Comparison of ENCODE assay signal across 8 cellular contexts in the genomic region with DNA sequence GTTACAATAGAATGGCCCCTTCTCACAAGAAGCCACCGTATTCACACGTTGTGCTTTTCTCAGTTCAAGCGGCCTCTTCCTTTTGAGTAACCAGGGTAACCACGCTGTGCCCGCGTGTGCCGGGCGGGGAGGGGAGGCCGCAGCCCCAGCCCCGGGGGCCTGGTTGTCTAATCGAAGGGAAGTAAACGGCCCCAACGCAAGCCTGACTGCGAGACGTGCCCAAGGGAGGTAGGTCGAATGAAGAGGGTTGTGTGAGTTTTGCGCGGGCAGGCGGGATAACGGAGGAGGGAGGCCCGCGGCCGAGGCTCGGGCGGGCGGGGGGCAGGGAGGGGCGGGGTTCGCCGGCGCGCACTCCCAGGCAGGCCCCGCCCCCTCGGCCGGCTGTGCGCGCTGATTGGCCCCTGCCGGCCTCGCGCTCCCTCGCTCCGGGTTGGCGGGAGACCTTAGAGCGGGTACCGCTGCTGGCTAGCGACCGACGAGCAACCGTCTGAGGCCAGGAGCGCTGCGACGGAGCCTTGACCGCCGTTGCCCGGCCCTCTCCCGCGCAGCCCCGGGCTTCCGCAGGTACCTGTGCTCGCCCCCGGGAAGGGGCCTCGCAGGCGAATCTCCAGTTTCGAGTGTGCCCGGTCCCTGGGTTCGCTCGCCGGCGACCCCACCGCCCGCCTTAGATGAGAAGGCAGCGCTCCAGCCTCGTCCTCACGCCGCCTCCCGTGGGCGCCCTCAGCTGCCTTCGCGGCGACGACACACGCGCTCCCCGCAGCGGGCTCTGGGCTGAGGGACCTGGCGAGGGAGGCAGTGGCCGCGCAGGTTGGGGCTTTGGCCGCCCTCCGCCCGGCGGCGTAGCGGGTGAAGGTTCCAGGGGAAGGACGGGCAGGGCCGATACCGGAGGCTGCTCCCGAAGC. TPM values are rescaled to one million over a fixed set of nuclear protein-coding genes. Genes with fewer than 3 reads are reported as not detected.
DNase-seq lines count a peak whose midpoint lies in the region; ATAC-seq, FAIRE-seq and TF ChIP-seq lines count a peak whose summit lies in the region.

SPDYA (plus strand) TSS at position 451 of the 902 bp plus-strand sequence. CDS start 5,181 bp downstream, outside the sequence.

- no TSS peak for BruUV-seq in HepG2 (replicated peaks; lab: Mats Ljungman, UMichigan)

- ATAC-seq in HepG2, result peak; percentile 29

- H2AFZ ChIP-seq in HepG2 (ENCODE audit: low read length), result no peak within 1 kb of the TSS

- intact Hi-C loops in HepG2 (cut with micrococcal nuclease; ENCODE audit: unreplicated experiment), result no loop called here

- no peaks in the 10 kb centered on the region for H3K4me1 ChIP-seq in HepG2 (ENCODE audit: insufficient read depth, low read length)

- TF ChIP-seq POLR2A in HepG2 (IDR thresholded peaks at IDR 0.05; ENCODE audit: insufficient read depth in 1 of 2, low read depth in 2 of 2, low read length in 2 of 2), result no peak

- H3K4me3 ChIP-seq in H7 (ENCODE audit: insufficient read depth, low read depth, low read length), result peak within 1 kb of the TSS; percentile 47
- no peak within 1 kb of the TSS for H3K4me3 ChIP-seq in HepG2 (replicated peaks in 1 of 3; ENCODE audit: insufficient read depth in 1 of 3, low read depth in 2 of 3, low read length in 3 of 3)

- CTCF ChIA-PET in HepG2 (lab: Yijun Ruan, JAX; ENCODE audit: low intra/inter-chr PET ratio, low total read pairs), result no interaction called here

- no peak within 1 kb of the TSS for H3K4me2 ChIP-seq in HepG2 (ENCODE audit: low read depth, low read length)

- H3K79me2 ChIP-seq in HepG2 (ENCODE audit: insufficient read depth, low read length), result no peaks in the 10 kb centered on the region

- no peaks in the 10 kb centered on the region for H4K20me1 ChIP-seq in HepG2 (ENCODE audit: insufficient read depth, low read length)

- POLR2A ChIA-PET in HepG2 (lab: Yijun Ruan, JAX), result no interaction called here

- TF ChIP-seq EP300 in HepG2 (IDR thresholded peaks at IDR 0.05; ENCODE audit: low read depth in 2 of 2, low read length in 2 of 2) (no peak), HepG2 (CRISPR knock-in tag; IDR thresholded peaks at IDR 0.05; ENCODE audit: borderline replicate concordance) (no peak)

- no peak within 1 kb of the TSS for H3K9ac ChIP-seq in HepG2 (ENCODE audit: insufficient read depth, low read depth, low read length)

- in situ Hi-C loops in HepG2 (cut with HindIII; ENCODE audit: extremely low pct_ligation_motif_present, low pct_unique_long_range_greater_than_20kb), result no loop called here

- WGBS in HepG2 (ENCODE audit: low lambda C conversion rate), result 97% methylated on average over 94 of the region's 97 CpGs

- H3K9me3 ChIP-seq in HepG2 (ENCODE audit: low read length), result no peaks in the 10 kb centered on the region

- H3K27me3 ChIP-seq in H7 (ENCODE audit: control insufficient read depth, insufficient read depth, low read length), result peaks cover 13% of the 10 kb centered on the region
- H3K27me3 ChIP-seq in HepG2 (ENCODE audit: control insufficient read depth in 1 of 2, insufficient read depth in 2 of 2, low read length in 2 of 2), result no peaks in the 10 kb centered on the region

- no peaks in the 10 kb centered on the region for H3K36me3 ChIP-seq in H7 (replicated peaks; ENCODE audit: control insufficient read depth, insufficient read depth, low read length)
- peaks cover 0 to under 1% of the 10 kb centered on the region in 2 experiments; a peak in 1 of 5 replicates for H3K36me3 ChIP-seq in HepG2 (replicated peaks in 1 of 2; ENCODE audit: control insufficient read depth in 1 of 2, insufficient read depth in 2 of 2, low read length in 2 of 2)

- FAIRE-seq in HepG2 (lab: Jason Lieb, UNC), result no peak

- TF ChIP-seq RAD21 in HepG2 (CRISPR knock-in tag; IDR thresholded peaks at IDR 0.05), result no peak

- DNase-seq in ELF-1 (ENCODE audit: low read depth, low spot score) (peak; percentile 89), H7 (peak; percentile 95), NCI-H146 (lab: John Stamatoyannopoulos, UW) (peak; percentile 75), dermis blood vessel endothelial cell (peak; percentile 79), HepG2 (ENCODE audit: low spot score) (no peak), NCI-H1417 treated with DMSO at 0.1 percent for 48 hours (lab: John Stamatoyannopoulos, UW) (no peak)
- DNase-seq in activated CD4-positive, alpha-beta T cell treated with anti-CD3 and anti-CD28 coated beads, Interleukin-2, amount 50 U/mL, for 1 hour, result peak; percentile 77
- peak; percentile 81 for DNase-seq in stimulated activated CD4-positive, alpha-beta T cell treated with anti-CD3 and anti-CD28 coated beads, Interleukin-4, amount 100 ng/mL, for 1 hour

- no peak for TF ChIP-seq CTCF in HepG2 (CRISPR knock-in tag; IDR thresholded peaks at IDR 0.05)

- H3K27ac ChIP-seq in HepG2 (ENCODE audit: extremely low read length, insufficient read depth, low read length), result no peak within 1 kb of the TSS

TF ChIP-seq in HepG2, 621 proteins besides CTCF, POLR2A, EP300 and RAD21:
- TF ChIP-seq RBM22 (optimal IDR thresholded peaks at IDR 0.05; ENCODE audit: low read length) (peak; percentile 68), ATF5 (CRISPR knock-in tag; IDR thresholded peaks at IDR 0.05; ENCODE audit: low read depth) (no peak), POLR2G (IDR thresholded peaks at IDR 0.05; ENCODE audit: low read depth, low read length) (peak; percentile 32; the same call in 1 of the 2 replicates), ZNF350 (CRISPR knock-in tag; IDR thresholded peaks at IDR 0.05; ENCODE audit: borderline replicate concordance, low read depth) (no peak), AGO2 (optimal IDR thresholded peaks at IDR 0.05; ENCODE audit: low read depth, low read length) (peak; percentile 92), DNMT1 (CRISPR knock-in tag; IDR thresholded peaks at IDR 0.05) (peak; percentile 60; the same call in 1 of the 2 replicates)
TF ChIP-seq in HepG2: peak in this region for 4.

RNA-seq across cellular contexts. Expression of gene SPDYA, which starts in this region (rescaled TPM):
- 0.28 TPM in 1 of 2 replicates, not detected in the other for total RNA-seq in H7 (2014; rRNA removed; shearing (Covaris generic))
- 0.34 and 0.56 TPM in 2 replicates for total RNA-seq in dermis blood vessel endothelial cell
- 0.17 and 0.75 TPM in 2 replicates for total RNA-seq in HepG2 (2016; rRNA removed; fragmentation: Illumina TruSeq; extraction: Trizol)
- 0.20 TPM in 1 of 2 replicates, not detected in the other for total RNA-seq in HepG2 (2016; cell fraction: cytosol; rRNA removed; fragmentation: Illumina TruSeq; extraction: Trizol; ENCODE audit: low read depth)
- total RNA-seq in HepG2 (2016; cell fraction: insoluble cytoplasmic fraction; rRNA removed; fragmentation: Illumina TruSeq; extraction: Trizol), result 0.89 TPM in 1 of 2 replicates, not detected in the other
- total RNA-seq in HepG2 (2016; cell fraction: membrane; rRNA removed; fragmentation: Illumina TruSeq; extraction: Trizol), result 0.38 and 1.0 TPM in 2 replicates
- 1.3 and 1.6 TPM in 2 replicates for total RNA-seq in HepG2 (2016; cell fraction: nucleus; rRNA removed; fragmentation: Illumina TruSeq; extraction: Trizol)
- polyA plus RNA-seq in HepG2 (2011; rRNA removed), result 0.08 and 0.32 TPM in 2 replicates
- polyA plus RNA-seq in HepG2 (2011; cell fraction: cytosol; rRNA removed), result not detected in 2 replicates
- 0.11 and 0.17 TPM in 2 replicates for polyA plus RNA-seq in HepG2 (2011; cell fraction: nucleus; rRNA removed)
- polyA plus RNA-seq in HepG2 (2012), result 0.89 and 2.8 TPM in 2 replicates
- not detected in 2 replicates for polyA plus RNA-seq in HepG2 (2016; cell fraction: cytosol; fragmentation: Illumina TruSeq; extraction: Trizol; ENCODE audit: low read depth)
- polyA plus RNA-seq in HepG2 (2016; cell fraction: insoluble cytoplasmic fraction; fragmentation: Illumina TruSeq; extraction: Trizol; ENCODE audit: low read depth), result not detected in 2 replicates
- polyA plus RNA-seq in HepG2 (2016; cell fraction: membrane; fragmentation: Illumina TruSeq; extraction: Trizol; ENCODE audit: low read depth), result not detected in 2 replicates
- 0.77 and 0.91 TPM in 2 replicates for polyA plus RNA-seq in HepG2 (2016; cell fraction: nucleus; fragmentation: Illumina TruSeq; extraction: Trizol; ENCODE audit: insufficient read depth, low read depth)
- polyA minus RNA-seq in HepG2 (2011; rRNA and poly(A)+ RNA removed; ENCODE audit: low replicate concordance), result 0.26 and 1.1 TPM in 2 replicates
- polyA minus RNA-seq in HepG2 (2011; cell fraction: cytosol; rRNA and poly(A)+ RNA removed), result not detected in 2 replicates
- polyA minus RNA-seq in HepG2 (2011; cell fraction: nucleus; rRNA and poly(A)+ RNA removed), result 7.1 TPM in 2 replicates

Comparison
In these comparisons a context has a peak if more than half of its experiments do, and no peak if none do; other contexts are left out.
1. Peak in DNase-seq and H3K4me3 ChIP-seq in H7; RNA of the gene not detected or under 1 TPM.
2. Peak in DNase-seq in dermis blood vessel endothelial cell; RNA of the gene not detected or under 1 TPM.
3. DNase-seq: peak in ELF-1 (single experiment), NCI-H146 (single experiment), activated CD4-positive, alpha-beta T cell treated with anti-CD3 and anti-CD28 coated beads, Interleukin-2, amount 50 U/mL, for 1 hour (single experiment) and stimulated activated CD4-positive, alpha-beta T cell treated with anti-CD3 and anti-CD28 coated beads, Interleukin-4, amount 100 ng/mL, for 1 hour (single experiment); none in HepG2 (single experiment) and NCI-H1417 treated with DMSO at 0.1 percent for 48 hours (single experiment).